1 cellular context compared by ENCODE assay signal in the genomic region with DNA sequence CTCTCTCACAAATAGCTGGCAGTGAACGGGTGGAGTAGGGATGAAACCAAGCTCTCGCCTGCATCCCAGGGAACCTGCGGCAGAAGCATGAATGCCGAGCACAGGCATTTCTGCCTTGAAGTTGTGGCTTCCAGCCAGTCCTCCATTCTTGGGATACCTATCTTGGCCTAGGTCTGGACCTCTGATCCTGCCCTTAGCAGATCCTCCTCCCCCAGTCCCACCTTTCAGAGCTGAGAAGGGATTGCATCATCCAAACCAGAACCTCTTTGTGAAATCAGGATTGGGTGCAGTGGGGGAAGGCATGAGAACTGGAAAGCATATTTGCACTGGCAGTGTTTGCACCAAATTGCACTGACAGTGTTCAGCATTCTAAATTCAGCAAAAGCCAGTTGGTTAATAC.
TF ChIP-seq lines count a peak whose summit lies in the region.

No MANE protein-coding gene starts in this region.

TF ChIP-seq in HepG2, 621 proteins besides CTCF, POLR2A, EP300 and RAD21 (continued from another document and continues in another):
- TF ChIP-seq, protein P1, sequence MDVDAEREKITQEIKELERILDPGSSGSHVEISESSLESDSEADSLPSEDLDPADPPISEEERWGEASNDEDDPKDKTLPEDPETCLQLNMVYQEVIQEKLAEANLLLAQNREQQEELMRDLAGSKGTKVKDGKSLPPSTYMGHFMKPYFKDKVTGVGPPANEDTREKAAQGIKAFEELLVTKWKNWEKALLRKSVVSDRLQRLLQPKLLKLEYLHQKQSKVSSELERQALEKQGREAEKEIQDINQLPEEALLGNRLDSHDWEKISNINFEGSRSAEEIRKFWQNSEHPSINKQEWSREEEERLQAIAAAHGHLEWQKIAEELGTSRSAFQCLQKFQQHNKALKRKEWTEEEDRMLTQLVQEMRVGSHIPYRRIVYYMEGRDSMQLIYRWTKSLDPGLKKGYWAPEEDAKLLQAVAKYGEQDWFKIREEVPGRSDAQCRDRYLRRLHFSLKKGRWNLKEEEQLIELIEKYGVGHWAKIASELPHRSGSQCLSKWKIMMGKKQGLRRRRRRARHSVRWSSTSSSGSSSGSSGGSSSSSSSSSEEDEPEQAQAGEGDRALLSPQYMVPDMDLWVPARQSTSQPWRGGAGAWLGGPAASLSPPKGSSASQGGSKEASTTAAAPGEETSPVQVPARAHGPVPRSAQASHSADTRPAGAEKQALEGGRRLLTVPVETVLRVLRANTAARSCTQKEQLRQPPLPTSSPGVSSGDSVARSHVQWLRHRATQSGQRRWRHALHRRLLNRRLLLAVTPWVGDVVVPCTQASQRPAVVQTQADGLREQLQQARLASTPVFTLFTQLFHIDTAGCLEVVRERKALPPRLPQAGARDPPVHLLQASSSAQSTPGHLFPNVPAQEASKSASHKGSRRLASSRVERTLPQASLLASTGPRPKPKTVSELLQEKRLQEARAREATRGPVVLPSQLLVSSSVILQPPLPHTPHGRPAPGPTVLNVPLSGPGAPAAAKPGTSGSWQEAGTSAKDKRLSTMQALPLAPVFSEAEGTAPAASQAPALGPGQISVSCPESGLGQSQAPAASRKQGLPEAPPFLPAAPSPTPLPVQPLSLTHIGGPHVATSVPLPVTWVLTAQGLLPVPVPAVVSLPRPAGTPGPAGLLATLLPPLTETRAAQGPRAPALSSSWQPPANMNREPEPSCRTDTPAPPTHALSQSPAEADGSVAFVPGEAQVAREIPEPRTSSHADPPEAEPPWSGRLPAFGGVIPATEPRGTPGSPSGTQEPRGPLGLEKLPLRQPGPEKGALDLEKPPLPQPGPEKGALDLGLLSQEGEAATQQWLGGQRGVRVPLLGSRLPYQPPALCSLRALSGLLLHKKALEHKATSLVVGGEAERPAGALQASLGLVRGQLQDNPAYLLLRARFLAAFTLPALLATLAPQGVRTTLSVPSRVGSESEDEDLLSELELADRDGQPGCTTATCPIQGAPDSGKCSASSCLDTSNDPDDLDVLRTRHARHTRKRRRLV (CRISPR knock-in tag; IDR thresholded peaks at IDR 0.05): no peak
- TF ChIP-seq ZEB1 (IDR thresholded peaks at IDR 0.05; ENCODE audit: insufficient replicate concordance, low read depth) (no peak), AHR (CRISPR knock-in tag; IDR thresholded peaks at IDR 0.05) (no peak), ZNF83 (CRISPR knock-in tag; IDR thresholded peaks at IDR 0.05; ENCODE audit: borderline replicate concordance) (no peak), TCF7L2 (IDR thresholded peaks at IDR 0.05; ENCODE audit: low read depth, low read length) (no peak), ZNF816 (CRISPR knock-in tag; IDR thresholded peaks at IDR 0.05; ENCODE audit: borderline replicate concordance) (no peak), ZNF562 (CRISPR knock-in tag; IDR thresholded peaks at IDR 0.05; ENCODE audit: borderline replicate concordance) (no peak), JDP2 (CRISPR knock-in tag; IDR thresholded peaks at IDR 0.05; ENCODE audit: borderline replicate concordance) (no peak), ZNF572 (CRISPR knock-in tag; IDR thresholded peaks at IDR 0.05) (no peak), ZNF605 (CRISPR knock-in tag; IDR thresholded peaks at IDR 0.05) (no peak), ZNF781 (CRISPR knock-in tag; IDR thresholded peaks at IDR 0.05; ENCODE audit: borderline replicate concordance, not compliant biosample characterization) (no peak), TAF1 (CRISPR knock-in tag; IDR thresholded peaks at IDR 0.05) (no peak), SOX6 (IDR thresholded peaks at IDR 0.05) (no peak), SOX6 (CRISPR knock-in tag; IDR thresholded peaks at IDR 0.05) (peak; percentile 75), MIER2 (CRISPR knock-in tag; IDR thresholded peaks at IDR 0.05) (peak; percentile 73; the same call in 1 of the 2 replicates), ZNF160 (CRISPR knock-in tag; IDR thresholded peaks at IDR 0.05) (no peak), ZNF891 (CRISPR knock-in tag; IDR thresholded peaks at IDR 0.05) (no peak), ZNF563 (CRISPR knock-in tag; IDR thresholded peaks at IDR 0.05) (no peak), HNF4G (IDR thresholded peaks at IDR 0.05; ENCODE audit: borderline replicate concordance, low read depth, low read length) (peak; percentile 34; the same call in 1 of the 2 replicates), HNF4G (CRISPR knock-in tag; IDR thresholded peaks at IDR 0.05; ENCODE audit: borderline replicate concordance, low read depth) (no peak), ATF1 (CRISPR knock-in tag; IDR thresholded peaks at IDR 0.05) (no peak), ZNF484 (CRISPR knock-in tag; IDR thresholded peaks at IDR 0.05; ENCODE audit: borderline replicate concordance, low read depth) (no peak), GABPA (IDR thresholded peaks at IDR 0.05; ENCODE audit: low read depth, low read length) (no peak), GABPA (CRISPR knock-in tag; IDR thresholded peaks at IDR 0.05; ENCODE audit: low read depth) (no peak; the same call in 1 of the 2 replicates)
- TF ChIP-seq, protein P2, sequence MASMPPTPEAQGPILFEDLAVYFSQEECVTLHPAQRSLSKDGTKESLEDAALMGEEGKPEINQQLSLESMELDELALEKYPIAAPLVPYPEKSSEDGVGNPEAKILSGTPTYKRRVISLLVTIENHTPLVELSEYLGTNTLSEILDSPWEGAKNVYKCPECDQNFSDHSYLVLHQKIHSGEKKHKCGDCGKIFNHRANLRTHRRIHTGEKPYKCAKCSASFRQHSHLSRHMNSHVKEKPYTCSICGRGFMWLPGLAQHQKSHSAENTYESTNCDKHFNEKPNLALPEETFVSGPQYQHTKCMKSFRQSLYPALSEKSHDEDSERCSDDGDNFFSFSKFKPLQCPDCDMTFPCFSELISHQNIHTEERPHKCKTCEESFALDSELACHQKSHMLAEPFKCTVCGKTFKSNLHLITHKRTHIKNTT (CRISPR knock-in tag; IDR thresholded peaks at IDR 0.05): no peak
- TF ChIP-seq, protein P3, sequence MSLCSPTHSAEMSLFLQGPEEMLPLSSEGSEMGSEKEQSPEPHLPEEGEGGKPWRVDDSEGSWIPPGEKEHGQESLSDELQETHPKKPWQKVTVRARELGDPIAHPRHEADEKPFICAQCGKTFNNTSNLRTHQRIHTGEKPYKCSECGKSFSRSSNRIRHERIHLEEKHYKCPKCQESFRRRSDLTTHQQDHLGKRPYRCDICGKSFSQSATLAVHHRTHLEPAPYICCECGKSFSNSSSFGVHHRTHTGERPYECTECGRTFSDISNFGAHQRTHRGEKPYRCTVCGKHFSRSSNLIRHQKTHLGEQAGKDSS (CRISPR knock-in tag; IDR thresholded peaks at IDR 0.05; ENCODE audit: borderline replicate concordance, low read depth): no peak
- TF ChIP-seq, protein P4, sequence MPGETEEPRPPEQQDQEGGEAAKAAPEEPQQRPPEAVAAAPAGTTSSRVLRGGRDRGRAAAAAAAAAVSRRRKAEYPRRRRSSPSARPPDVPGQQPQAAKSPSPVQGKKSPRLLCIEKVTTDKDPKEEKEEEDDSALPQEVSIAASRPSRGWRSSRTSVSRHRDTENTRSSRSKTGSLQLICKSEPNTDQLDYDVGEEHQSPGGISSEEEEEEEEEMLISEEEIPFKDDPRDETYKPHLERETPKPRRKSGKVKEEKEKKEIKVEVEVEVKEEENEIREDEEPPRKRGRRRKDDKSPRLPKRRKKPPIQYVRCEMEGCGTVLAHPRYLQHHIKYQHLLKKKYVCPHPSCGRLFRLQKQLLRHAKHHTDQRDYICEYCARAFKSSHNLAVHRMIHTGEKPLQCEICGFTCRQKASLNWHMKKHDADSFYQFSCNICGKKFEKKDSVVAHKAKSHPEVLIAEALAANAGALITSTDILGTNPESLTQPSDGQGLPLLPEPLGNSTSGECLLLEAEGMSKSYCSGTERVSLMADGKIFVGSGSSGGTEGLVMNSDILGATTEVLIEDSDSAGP (CRISPR knock-in tag; IDR thresholded peaks at IDR 0.05; ENCODE audit: borderline replicate concordance): no peak
- TF ChIP-seq, protein P5, sequence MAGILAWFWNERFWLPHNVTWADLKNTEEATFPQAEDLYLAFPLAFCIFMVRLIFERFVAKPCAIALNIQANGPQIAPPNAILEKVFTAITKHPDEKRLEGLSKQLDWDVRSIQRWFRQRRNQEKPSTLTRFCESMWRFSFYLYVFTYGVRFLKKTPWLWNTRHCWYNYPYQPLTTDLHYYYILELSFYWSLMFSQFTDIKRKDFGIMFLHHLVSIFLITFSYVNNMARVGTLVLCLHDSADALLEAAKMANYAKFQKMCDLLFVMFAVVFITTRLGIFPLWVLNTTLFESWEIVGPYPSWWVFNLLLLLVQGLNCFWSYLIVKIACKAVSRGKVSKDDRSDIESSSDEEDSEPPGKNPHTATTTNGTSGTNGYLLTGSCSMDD (CRISPR knock-in tag; IDR thresholded peaks at IDR 0.05): no peak
- TF ChIP-seq, protein P6, sequence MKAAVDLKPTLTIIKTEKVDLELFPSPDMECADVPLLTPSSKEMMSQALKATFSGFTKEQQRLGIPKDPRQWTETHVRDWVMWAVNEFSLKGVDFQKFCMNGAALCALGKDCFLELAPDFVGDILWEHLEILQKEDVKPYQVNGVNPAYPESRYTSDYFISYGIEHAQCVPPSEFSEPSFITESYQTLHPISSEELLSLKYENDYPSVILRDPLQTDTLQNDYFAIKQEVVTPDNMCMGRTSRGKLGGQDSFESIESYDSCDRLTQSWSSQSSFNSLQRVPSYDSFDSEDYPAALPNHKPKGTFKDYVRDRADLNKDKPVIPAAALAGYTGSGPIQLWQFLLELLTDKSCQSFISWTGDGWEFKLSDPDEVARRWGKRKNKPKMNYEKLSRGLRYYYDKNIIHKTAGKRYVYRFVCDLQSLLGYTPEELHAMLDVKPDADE (CRISPR knock-in tag; IDR thresholded peaks at IDR 0.05): no peak
- TF ChIP-seq, protein P7, sequence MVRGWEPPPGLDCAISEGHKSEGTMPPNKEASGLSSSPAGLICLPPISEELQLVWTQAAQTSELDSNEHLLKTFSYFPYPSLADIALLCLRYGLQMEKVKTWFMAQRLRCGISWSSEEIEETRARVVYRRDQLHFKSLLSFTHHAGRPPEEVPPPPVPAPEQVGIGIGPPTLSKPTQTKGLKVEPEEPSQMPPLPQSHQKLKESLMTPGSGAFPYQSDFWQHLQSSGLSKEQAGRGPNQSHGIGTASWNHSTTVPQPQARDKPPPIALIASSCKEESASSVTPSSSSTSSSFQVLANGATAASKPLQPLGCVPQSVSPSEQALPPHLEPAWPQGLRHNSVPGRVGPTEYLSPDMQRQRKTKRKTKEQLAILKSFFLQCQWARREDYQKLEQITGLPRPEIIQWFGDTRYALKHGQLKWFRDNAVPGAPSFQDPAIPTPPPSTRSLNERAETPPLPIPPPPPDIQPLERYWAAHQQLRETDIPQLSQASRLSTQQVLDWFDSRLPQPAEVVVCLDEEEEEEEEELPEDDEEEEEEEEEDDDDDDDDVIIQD (CRISPR knock-in tag; IDR thresholded peaks at IDR 0.05; ENCODE audit: low read depth): 0 out of 2 replicates have a peak, but pooled peaks have one; percentile 35
- TF ChIP-seq, protein P8, sequence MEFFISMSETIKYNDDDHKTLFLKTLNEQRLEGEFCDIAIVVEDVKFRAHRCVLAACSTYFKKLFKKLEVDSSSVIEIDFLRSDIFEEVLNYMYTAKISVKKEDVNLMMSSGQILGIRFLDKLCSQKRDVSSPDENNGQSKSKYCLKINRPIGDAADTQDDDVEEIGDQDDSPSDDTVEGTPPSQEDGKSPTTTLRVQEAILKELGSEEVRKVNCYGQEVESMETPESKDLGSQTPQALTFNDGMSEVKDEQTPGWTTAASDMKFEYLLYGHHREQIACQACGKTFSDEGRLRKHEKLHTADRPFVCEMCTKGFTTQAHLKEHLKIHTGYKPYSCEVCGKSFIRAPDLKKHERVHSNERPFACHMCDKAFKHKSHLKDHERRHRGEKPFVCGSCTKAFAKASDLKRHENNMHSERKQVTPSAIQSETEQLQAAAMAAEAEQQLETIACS (CRISPR knock-in tag; IDR thresholded peaks at IDR 0.05): no peak
- TF ChIP-seq, protein P9, sequence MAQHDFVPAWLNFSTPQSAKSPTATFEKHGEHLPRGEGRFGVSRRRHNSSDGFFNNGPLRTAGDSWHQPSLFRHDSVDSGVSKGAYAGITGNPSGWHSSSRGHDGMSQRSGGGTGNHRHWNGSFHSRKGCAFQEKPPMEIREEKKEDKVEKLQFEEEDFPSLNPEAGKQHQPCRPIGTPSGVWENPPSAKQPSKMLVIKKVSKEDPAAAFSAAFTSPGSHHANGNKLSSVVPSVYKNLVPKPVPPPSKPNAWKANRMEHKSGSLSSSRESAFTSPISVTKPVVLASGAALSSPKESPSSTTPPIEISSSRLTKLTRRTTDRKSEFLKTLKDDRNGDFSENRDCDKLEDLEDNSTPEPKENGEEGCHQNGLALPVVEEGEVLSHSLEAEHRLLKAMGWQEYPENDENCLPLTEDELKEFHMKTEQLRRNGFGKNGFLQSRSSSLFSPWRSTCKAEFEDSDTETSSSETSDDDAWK (CRISPR knock-in tag; IDR thresholded peaks at IDR 0.05): no peak
- TF ChIP-seq, protein P10, sequence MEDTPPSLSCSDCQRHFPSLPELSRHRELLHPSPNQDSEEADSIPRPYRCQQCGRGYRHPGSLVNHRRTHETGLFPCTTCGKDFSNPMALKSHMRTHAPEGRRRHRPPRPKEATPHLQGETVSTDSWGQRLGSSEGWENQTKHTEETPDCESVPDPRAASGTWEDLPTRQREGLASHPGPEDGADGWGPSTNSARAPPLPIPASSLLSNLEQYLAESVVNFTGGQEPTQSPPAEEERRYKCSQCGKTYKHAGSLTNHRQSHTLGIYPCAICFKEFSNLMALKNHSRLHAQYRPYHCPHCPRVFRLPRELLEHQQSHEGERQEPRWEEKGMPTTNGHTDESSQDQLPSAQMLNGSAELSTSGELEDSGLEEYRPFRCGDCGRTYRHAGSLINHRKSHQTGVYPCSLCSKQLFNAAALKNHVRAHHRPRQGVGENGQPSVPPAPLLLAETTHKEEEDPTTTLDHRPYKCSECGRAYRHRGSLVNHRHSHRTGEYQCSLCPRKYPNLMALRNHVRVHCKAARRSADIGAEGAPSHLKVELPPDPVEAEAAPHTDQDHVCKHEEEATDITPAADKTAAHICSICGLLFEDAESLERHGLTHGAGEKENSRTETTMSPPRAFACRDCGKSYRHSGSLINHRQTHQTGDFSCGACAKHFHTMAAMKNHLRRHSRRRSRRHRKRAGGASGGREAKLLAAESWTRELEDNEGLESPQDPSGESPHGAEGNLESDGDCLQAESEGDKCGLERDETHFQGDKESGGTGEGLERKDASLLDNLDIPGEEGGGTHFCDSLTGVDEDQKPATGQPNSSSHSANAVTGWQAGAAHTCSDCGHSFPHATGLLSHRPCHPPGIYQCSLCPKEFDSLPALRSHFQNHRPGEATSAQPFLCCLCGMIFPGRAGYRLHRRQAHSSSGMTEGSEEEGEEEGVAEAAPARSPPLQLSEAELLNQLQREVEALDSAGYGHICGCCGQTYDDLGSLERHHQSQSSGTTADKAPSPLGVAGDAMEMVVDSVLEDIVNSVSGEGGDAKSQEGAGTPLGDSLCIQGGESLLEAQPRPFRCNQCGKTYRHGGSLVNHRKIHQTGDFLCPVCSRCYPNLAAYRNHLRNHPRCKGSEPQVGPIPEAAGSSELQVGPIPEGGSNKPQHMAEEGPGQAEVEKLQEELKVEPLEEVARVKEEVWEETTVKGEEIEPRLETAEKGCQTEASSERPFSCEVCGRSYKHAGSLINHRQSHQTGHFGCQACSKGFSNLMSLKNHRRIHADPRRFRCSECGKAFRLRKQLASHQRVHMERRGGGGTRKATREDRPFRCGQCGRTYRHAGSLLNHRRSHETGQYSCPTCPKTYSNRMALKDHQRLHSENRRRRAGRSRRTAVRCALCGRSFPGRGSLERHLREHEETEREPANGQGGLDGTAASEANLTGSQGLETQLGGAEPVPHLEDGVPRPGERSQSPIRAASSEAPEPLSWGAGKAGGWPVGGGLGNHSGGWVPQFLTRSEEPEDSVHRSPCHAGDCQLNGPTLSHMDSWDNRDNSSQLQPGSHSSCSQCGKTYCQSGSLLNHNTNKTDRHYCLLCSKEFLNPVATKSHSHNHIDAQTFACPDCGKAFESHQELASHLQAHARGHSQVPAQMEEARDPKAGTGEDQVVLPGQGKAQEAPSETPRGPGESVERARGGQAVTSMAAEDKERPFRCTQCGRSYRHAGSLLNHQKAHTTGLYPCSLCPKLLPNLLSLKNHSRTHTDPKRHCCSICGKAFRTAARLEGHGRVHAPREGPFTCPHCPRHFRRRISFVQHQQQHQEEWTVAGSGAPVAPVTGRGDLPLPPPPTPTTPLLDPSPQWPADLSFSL (CRISPR knock-in tag; IDR thresholded peaks at IDR 0.05): no peak
